8 cellular contexts compared by ENCODE assay signal in the genomic region with DNA sequence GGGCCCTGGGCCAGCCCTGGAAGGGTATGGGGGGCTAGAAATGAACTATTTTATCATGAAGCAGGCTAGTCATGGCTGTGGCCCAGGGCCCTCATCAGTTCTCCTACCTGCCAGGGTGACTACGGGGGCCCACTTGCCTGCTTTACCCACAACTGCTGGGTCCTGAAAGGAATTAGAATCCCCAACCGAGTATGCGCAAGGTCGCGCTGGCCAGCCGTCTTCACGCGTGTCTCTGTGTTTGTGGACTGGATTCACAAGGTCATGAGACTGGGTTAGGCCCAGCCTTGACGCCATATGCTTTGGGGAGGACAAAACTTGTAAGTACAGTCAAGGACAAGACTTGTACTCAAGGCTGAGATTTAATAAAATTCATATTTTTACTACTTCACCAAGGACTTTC. TPM values are rescaled to one million over a fixed set of nuclear protein-coding genes. Genes with fewer than 3 reads are reported as not detected.
DNase-seq lines count a peak whose midpoint lies in the region; ATAC-seq and TF ChIP-seq lines count a peak whose summit lies in the region.
"Not testable (repeated sequence)": the region's sequence is repeated elsewhere in the genome, so short reads cannot be mapped to it uniquely, and the experiment has no call there.
"Had no signal": no experiment of that assay in that cellular context is flagged by ENCODE, and none has a peak within 500 bp of the region (broad histone marks: within the 10 kb centered on the region; RNA-seq: fewer than 3 reads in every experiment).

No MANE protein-coding gene starts in this region.

- not testable (repeated sequence) for H3K27me3 Mint-ChIP-seq in activated naive CD8-positive, alpha-beta T cell treated with anti-CD3 and anti-CD28 coated beads, Interleukin-2, amount 10 ng/mL, durations not matched to agents 7 days and 5 days; osteocyte (ENCODE audit: unreplicated experiment)

- not testable (repeated sequence) for H3K27me3 ChIP-seq in RWPE2 (ENCODE audit: insufficient read depth, poor library complexity, severe bottlenecking)
- H3K27me3 ChIP-seq in left lung: peaks cover 0 to 28% of the 10 kb centered on the region in 2 donors

- H3K9me3 Mint-ChIP-seq in activated naive CD8-positive, alpha-beta T cell treated with anti-CD3 and anti-CD28 coated beads, Interleukin-2, amount 10 ng/mL, durations not matched to agents 7 days and 5 days; osteocyte (ENCODE audit: unreplicated experiment): not testable (repeated sequence)

- DNase-seq in RWPE2 (ENCODE audit: low spot score) (peak; percentile 62), Right ventricle myocardium inferior (ENCODE audit: missing footprints) (peak; percentile 17), left lung (peak; percentile 21 to 82), osteocyte (ENCODE audit: extremely low spot score, unreplicated experiment) (peak; percentile 85)
- peak; percentile 12 for DNase-seq in activated CD8-positive, alpha-beta memory T cell treated with anti-CD3 and anti-CD28 coated beads, Interleukin-2, amount 50 U/mL, for 4 hours
- DNase-seq in activated naive CD8-positive, alpha-beta T cell treated with anti-CD3 and anti-CD28 coated beads, Interleukin-2, amount 10 ng/mL, durations not matched to agents 7 days and 5 days: peak; percentile 28
- peak; percentile 3 for DNase-seq in stimulated activated naive CD8-positive, alpha-beta T cell treated with anti-CD3 and anti-CD28 coated beads, Interleukin-15, Interleukin-2, amounts not matched to agents 100 U/mL and 50 U/mL, for 24 hours

- H3K4me3 Mint-ChIP-seq in activated naive CD8-positive, alpha-beta T cell treated with anti-CD3 and anti-CD28 coated beads, Interleukin-2, amount 10 ng/mL, durations not matched to agents 7 days and 5 days; osteocyte (ENCODE audit: unreplicated experiment): not testable (repeated sequence)

- intact Hi-C loops in Right ventricle myocardium inferior (cut with DNase I); left lung (cut with DNase I): not testable (repeated sequence)

- not testable (repeated sequence) for H3K4me1 ChIP-seq in RWPE2 (ENCODE audit: insufficient read depth, poor library complexity, severe bottlenecking); left lung

- TF ChIP-seq CTCF in RWPE2 (IDR thresholded peaks at IDR 0.05; ENCODE audit: poor library complexity, severe bottlenecking); left lung (IDR thresholded peaks at IDR 0.05); osteocyte (IDR thresholded peaks at IDR 0.05): not testable (repeated sequence)

- POLR2A ChIA-PET in activated naive CD8-positive, alpha-beta T cell treated with anti-CD3 and anti-CD28 coated beads, Interleukin-2, amount 10 ng/mL, durations not matched to agents 7 days and 5 days (lab: Charles Lee): not testable (repeated sequence)

- H3K27ac Mint-ChIP-seq in activated naive CD8-positive, alpha-beta T cell treated with anti-CD3 and anti-CD28 coated beads, Interleukin-2, amount 10 ng/mL, durations not matched to agents 7 days and 5 days; osteocyte (ENCODE audit: unreplicated experiment): not testable (repeated sequence)

- H3K36me3 ChIP-seq in RWPE2 (ENCODE audit: low read depth); left lung: not testable (repeated sequence)

- H3K27ac ChIP-seq in RWPE2 (ENCODE audit: poor library complexity, severe bottlenecking); left lung: not testable (repeated sequence)

- ATAC-seq in RWPE2 (ENCODE audit: low read depth); activated naive CD8-positive, alpha-beta T cell treated with anti-CD3 and anti-CD28 coated beads, Interleukin-2, amount 10 ng/mL, durations not matched to agents 7 days and 5 days (ENCODE audit: low read depth); Right ventricle myocardium inferior; left lung; stimulated activated naive CD8-positive, alpha-beta T cell treated with anti-CD3 and anti-CD28 coated beads, Interleukin-15, Interleukin-2, amounts not matched to agents 100 U/mL and 50 U/mL, for 24 hours: not testable (repeated sequence)

- H3K9me3 ChIP-seq in RWPE2 (ENCODE audit: severe bottlenecking); left lung: not testable (repeated sequence)

- not testable (repeated sequence) for H3K36me3 Mint-ChIP-seq in activated naive CD8-positive, alpha-beta T cell treated with anti-CD3 and anti-CD28 coated beads, Interleukin-2, amount 10 ng/mL, durations not matched to agents 7 days and 5 days; osteocyte (ENCODE audit: unreplicated experiment)

- not testable (repeated sequence) for H3K4me3 ChIP-seq in RWPE2 (ENCODE audit: severe bottlenecking); left lung

- not testable (repeated sequence) for H3K4me1 Mint-ChIP-seq in activated naive CD8-positive, alpha-beta T cell treated with anti-CD3 and anti-CD28 coated beads, Interleukin-2, amount 10 ng/mL, durations not matched to agents 7 days and 5 days; osteocyte (ENCODE audit: unreplicated experiment)

RNA-seq across cellular contexts. Expression of gene RNU1-3, which starts 16.8 kb away (rescaled TPM):
- total RNA-seq in activated naive CD8-positive, alpha-beta T cell treated with anti-CD3 and anti-CD28 coated beads, Interleukin-2, amount 10 ng/mL, durations not matched to agents 7 days and 5 days: 1,000 to 10,000 TPM; 3,257 to 3,430 TPM
- 4,572 TPM for total RNA-seq in Right ventricle myocardium inferior
- 1,000 to 10,000 TPM; 2,748 to 3,444 TPM for total RNA-seq in left lung
- 2,650 and 2,859 TPM in 2 replicates for total RNA-seq in osteocyte
- total RNA-seq: HT1080 had no signal

RNA-seq across cellular contexts. Expression of gene NBPF1, which starts 36.6 kb away (rescaled TPM):
- 10 to 100 TPM; 11.3 to 12.6 TPM for total RNA-seq in activated naive CD8-positive, alpha-beta T cell treated with anti-CD3 and anti-CD28 coated beads, Interleukin-2, amount 10 ng/mL, durations not matched to agents 7 days and 5 days
- total RNA-seq in Right ventricle myocardium inferior (12.4 TPM), left lung (10 to 100 TPM; 35.2 to 40.1 TPM), osteocyte (50.1 and 55.6 TPM in 2 replicates)

Comparison
In these comparisons a context has a peak if more than half of its experiments do, and no peak if none do; other contexts are left out.
1. DNase-seq: peak in every context shown above with its lines; median percentile 85 in osteocyte; 62 in RWPE2; 52 in left lung; 28 in activated naive CD8-positive, alpha-beta T cell treated with anti-CD3 and anti-CD28 coated beads, Interleukin-2, amount 10 ng/mL, durations not matched to agents 7 days and 5 days; 17 in Right ventricle myocardium inferior; 12 in activated CD8-positive, alpha-beta memory T cell treated with anti-CD3 and anti-CD28 coated beads, Interleukin-2, amount 50 U/mL, for 4 hours; 3 in stimulated activated naive CD8-positive, alpha-beta T cell treated with anti-CD3 and anti-CD28 coated beads, Interleukin-15, Interleukin-2, amounts not matched to agents 100 U/mL and 50 U/mL, for 24 hours.